ENCODE assay signal across 1 cellular context in the genomic region with DNA sequence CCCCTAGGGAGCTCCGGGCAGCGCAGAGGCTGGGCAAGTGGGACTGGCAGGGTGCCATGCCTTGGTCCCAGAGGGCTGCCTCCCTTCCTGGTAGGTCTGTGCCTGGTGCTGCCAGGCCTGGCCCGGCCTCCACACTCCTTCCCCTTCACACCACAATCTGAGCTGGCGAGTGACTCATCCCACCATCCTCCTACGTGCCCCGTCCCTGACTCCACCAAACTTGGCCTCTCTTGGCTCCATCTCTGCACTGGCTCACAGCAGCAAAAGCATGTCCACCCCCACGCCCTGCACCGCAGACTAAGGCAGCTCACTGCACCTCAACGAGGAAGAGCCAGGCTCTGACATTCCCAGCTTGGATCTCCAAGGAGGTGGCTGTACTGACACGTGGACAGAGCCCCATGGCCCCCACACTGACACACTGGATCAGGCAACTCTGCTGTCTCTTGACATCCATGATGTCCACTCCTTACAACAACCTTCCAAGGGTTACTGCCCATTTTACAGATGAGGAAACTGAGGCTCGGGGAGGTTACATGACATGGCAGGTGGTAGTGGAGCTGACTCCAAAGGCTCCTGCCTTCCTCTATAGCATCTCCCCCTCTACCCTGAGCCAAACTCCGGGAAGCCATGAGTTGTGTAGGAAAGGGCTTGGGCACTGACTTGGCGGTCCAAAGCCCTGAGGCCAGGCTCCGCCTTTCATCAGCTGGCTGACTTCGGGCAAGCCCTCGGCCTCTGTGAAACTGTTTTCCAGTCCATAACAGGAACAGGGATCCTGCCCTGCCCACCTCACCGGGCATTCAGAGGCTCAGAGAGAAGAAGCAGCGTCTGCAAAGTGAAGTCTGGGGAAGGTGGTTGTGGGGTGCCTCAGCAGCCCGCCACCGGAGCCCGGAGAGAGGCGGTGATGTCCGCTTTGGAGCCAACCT.
TF ChIP-seq lines count a peak whose summit lies in the region.

No MANE protein-coding gene starts in this region.

TF ChIP-seq in endothelial cell of umbilical vein, 7 proteins besides CTCF, POLR2A, EP300 and RAD21:
- TF ChIP-seq POLR2AphosphoS5 (IDR thresholded peaks at IDR 0.05; ENCODE audit: insufficient read depth, low read depth, low read length) (peak; percentile 69), FOS (IDR thresholded peaks at IDR 0.05; ENCODE audit: borderline replicate concordance, insufficient read depth, low read length) (peak; percentile 96), EZH2 (IDR thresholded peaks at IDR 0.05; ENCODE audit: borderline replicate concordance, low read depth, low read length, severe bottlenecking) (no peak), MYC (IDR thresholded peaks at IDR 0.05; ENCODE audit: low read depth, low read length) (no peak), GATA2 (IDR thresholded peaks at IDR 0.05; ENCODE audit: insufficient read depth, insufficient read length, low read depth, low read length) (no peak), JUN (IDR thresholded peaks at IDR 0.05; ENCODE audit: borderline replicate concordance, insufficient read depth, insufficient read length, low read depth) (peak; percentile 63)
- TF ChIP-seq, protein P1, sequence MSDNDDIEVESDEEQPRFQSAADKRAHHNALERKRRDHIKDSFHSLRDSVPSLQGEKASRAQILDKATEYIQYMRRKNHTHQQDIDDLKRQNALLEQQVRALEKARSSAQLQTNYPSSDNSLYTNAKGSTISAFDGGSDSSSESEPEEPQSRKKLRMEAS (IDR thresholded peaks at IDR 0.05; ENCODE audit: insufficient read depth, insufficient read length) = no peak
